Comparison of ENCODE assay signal across 30 cellular contexts in genomic region chr20:53714524-53714923, GRCh38.
"Had no signal": no experiment of that assay in that cellular context is flagged by ENCODE, and none has a peak within 500 bp of the region (broad histone marks: within the 10 kb centered on the region; RNA-seq: fewer than 3 reads in every experiment).

No MANE protein-coding gene starts in this region.

- H3K4me3 ChIP-seq: ascending aorta, cardiac muscle cell, colonic mucosa, esophagus squamous epithelium, heart right ventricle, ovary, sigmoid colon, thoracic aorta, upper lobe of right lung had no signal

- H3K9me3 Mint-ChIP-seq: activated B cell treated with CpG ODN at 0.5 μM for 24 hours; activated CD8-positive, alpha-beta T cell treated with anti-CD3 and anti-CD28 coated beads for 36 hours; activated naive CD4-positive, alpha-beta T cell treated with anti-CD3 and anti-CD28 coated beads, Interleukin-2, amount 50 U/mL, for 72 hours; activated T-cell treated with anti-CD3 and anti-CD28 coated beads, Interleukin-2, amount 50 U/mL, for 4 hours; activated T-helper 17 cell treated with anti-CD3 and anti-CD28 coated beads, Interleukin-2, amount 50 U/mL, for 72 hours; stimulated activated effector memory CD8-positive, alpha-beta T cell treated with anti-CD3 and anti-CD28 coated beads, Interleukin-12 subunit alpha, Interleukin-12 subunit beta, amount 100 ng/mL, for 72 hours; stimulated activated naive CD8-positive, alpha-beta T cell treated with anti-CD3 and anti-CD28 coated beads, Interleukin-15, Interleukin-2, amounts not matched to agents 100 ng/mL and 50 ng/mL, for 24 hours had no signal

- H3K27me3 Mint-ChIP-seq: activated B cell treated with CpG ODN at 0.5 μM for 24 hours; activated CD8-positive, alpha-beta T cell treated with anti-CD3 and anti-CD28 coated beads for 36 hours; activated T-helper 17 cell treated with anti-CD3 and anti-CD28 coated beads, Interleukin-2, amount 50 U/mL, for 72 hours; brain; memory B cell; naive thymus-derived CD4-positive, alpha-beta T cell; progenitor cell of endocrine pancreas; stimulated activated naive CD8-positive, alpha-beta T cell treated with anti-CD3 and anti-CD28 coated beads, Interleukin-15, Interleukin-2, amounts not matched to agents 100 ng/mL and 50 ng/mL, for 24 hours had no signal

- ATAC-seq: activated CD8-positive, alpha-beta T cell treated with anti-CD3 and anti-CD28 coated beads for 36 hours; activated naive CD4-positive, alpha-beta T cell treated with anti-CD3 and anti-CD28 coated beads, Interleukin-2, amount 50 U/mL, for 72 hours; activated T-cell treated with anti-CD3 and anti-CD28 coated beads, Interleukin-2, amount 50 U/mL, for 4 hours; activated T-helper 17 cell treated with anti-CD3 and anti-CD28 coated beads, Interleukin-2, amount 50 U/mL, for 72 hours; heart right ventricle; naive thymus-derived CD4-positive, alpha-beta T cell; stimulated activated effector memory CD8-positive, alpha-beta T cell treated with anti-CD3 and anti-CD28 coated beads, Interleukin-12 subunit alpha, Interleukin-12 subunit beta, amount 100 ng/mL, for 72 hours; upper lobe of right lung had no signal

- H3K27ac ChIP-seq: ascending aorta, cardiac muscle cell, colonic mucosa, epithelial cell of prostate, esophagus squamous epithelium, heart right ventricle, ovary, sigmoid colon, thoracic aorta, upper lobe of right lung had no signal

- H3K9me3 ChIP-seq: ascending aorta, colonic mucosa, esophagus squamous epithelium, heart right ventricle, ovary, sigmoid colon, thoracic aorta, upper lobe of right lung had no signal

- H3K4me3 Mint-ChIP-seq: activated CD8-positive, alpha-beta T cell treated with anti-CD3 and anti-CD28 coated beads for 36 hours; activated T-cell treated with anti-CD3 and anti-CD28 coated beads, Interleukin-2, amount 50 U/mL, for 4 hours; activated T-helper 17 cell treated with anti-CD3 and anti-CD28 coated beads, Interleukin-2, amount 50 U/mL, for 72 hours; brain; naive thymus-derived CD4-positive, alpha-beta T cell; stimulated activated effector memory CD8-positive, alpha-beta T cell treated with anti-CD3 and anti-CD28 coated beads, Interleukin-12 subunit alpha, Interleukin-12 subunit beta, amount 100 ng/mL, for 72 hours; stimulated activated naive CD8-positive, alpha-beta T cell treated with anti-CD3 and anti-CD28 coated beads, Interleukin-15, Interleukin-2, amounts not matched to agents 100 ng/mL and 50 ng/mL, for 24 hours had no signal

- H3K27me3 ChIP-seq: ascending aorta, cardiac muscle cell, colonic mucosa, esophagus squamous epithelium, heart right ventricle, ovary, sigmoid colon, upper lobe of right lung had no signal

- H3K27ac Mint-ChIP-seq: activated CD8-positive, alpha-beta T cell treated with anti-CD3 and anti-CD28 coated beads for 36 hours; brain; progenitor cell of endocrine pancreas; stimulated activated effector memory CD8-positive, alpha-beta T cell treated with anti-CD3 and anti-CD28 coated beads, Interleukin-12 subunit alpha, Interleukin-12 subunit beta, amount 100 ng/mL, for 72 hours; stimulated activated naive CD8-positive, alpha-beta T cell treated with anti-CD3 and anti-CD28 coated beads, Interleukin-15, Interleukin-2, amounts not matched to agents 100 ng/mL and 50 ng/mL, for 24 hours had no signal

- FAIRE-seq: endometrium, small intestine had no signal

- H3K4me1 ChIP-seq: ascending aorta, colonic mucosa, upper lobe of right lung had no signal

- DNase-seq: activated B cell treated with CpG ODN at 0.5 μM for 24 hours; activated CD4-positive, alpha-beta T cell treated with anti-CD3 and anti-CD28 coated beads, Interleukin-2, amount 50 U/mL, for 1 hour; activated CD8-positive, alpha-beta T cell treated with anti-CD3 and anti-CD28 coated beads for 36 hours; activated naive CD4-positive, alpha-beta T cell; activated T-cell treated with anti-CD3 and anti-CD28 coated beads, Interleukin-2, amount 50 U/mL, for 4 hours; cerebellar nuclear complex; colonic mucosa; effector CD8-positive, alpha-beta T cell; esophagus squamous epithelium; foreskin melanocyte; heart right ventricle; midbrain; naive thymus-derived CD4-positive, alpha-beta T cell; ovary; sigmoid colon; small intestine; stimulated activated CD4-positive, alpha-beta T cell treated with anti-CD3 and anti-CD28 coated beads, Interleukin-4, amount 100 ng/mL, for 24 hours; upper lobe of right lung had no signal

- H3K36me3 ChIP-seq: ascending aorta, cardiac muscle cell, colonic mucosa, esophagus squamous epithelium, heart right ventricle, ovary, sigmoid colon, thoracic aorta, upper lobe of right lung had no signal

- H3K36me3 Mint-ChIP-seq: activated naive CD4-positive, alpha-beta T cell treated with anti-CD3 and anti-CD28 coated beads, Interleukin-2, amount 50 U/mL, for 72 hours; brain; memory B cell; naive thymus-derived CD4-positive, alpha-beta T cell; stimulated activated effector memory CD8-positive, alpha-beta T cell treated with anti-CD3 and anti-CD28 coated beads, Interleukin-12 subunit alpha, Interleukin-12 subunit beta, amount 100 ng/mL, for 72 hours had no signal
